ENCODE assay signal across 11 cellular contexts in genomic region chr1:230083746-230084407, GRCh38. TPM values are rescaled to one million over a fixed set of nuclear protein-coding genes. Genes with fewer than 3 reads are reported as not detected.
A peak's percentile ranks its signal among the peaks of the same experiment; 100 is the strongest.
DNase-seq lines count a peak whose midpoint lies in the region; ATAC-seq and TF ChIP-seq lines count a peak whose summit lies in the region.
"Had no signal": no experiment of that assay in that cellular context is flagged by ENCODE, and none has a peak within 500 bp of the region (broad histone marks: within the 10 kb centered on the region; RNA-seq: fewer than 3 reads in every experiment).

No MANE protein-coding gene starts in this region.

- peaks cover 100% of the 10 kb centered on the region for H3K79me2 ChIP-seq in MM.1S (ENCODE audit: low read length)

- TF ChIP-seq CTCF in MM.1S (IDR thresholded peaks at IDR 0.05; ENCODE audit: low read length) (no peak), brain (conservative IDR thresholded peaks at IDR 0.05) (no peak)

- no peaks in the 10 kb centered on the region for H3K9me2 ChIP-seq in MM.1S (replicated peaks; ENCODE audit: insufficient read depth, low read length)

- H3K27ac Mint-ChIP-seq in brain, result peak overlapping the region; percentile 56 to 85 (median 76)
- peak overlapping the region; percentile 84 to 93 for H3K27ac Mint-ChIP-seq in natural killer cell treated with Interleukin-12 subunit alpha and Interleukin-12 subunit beta and Interleukin-15 and Interleukin-18, amount 100 ng/mL, for 72 hours

- no peak overlapping the region for H2AFZ ChIP-seq in MM.1S (ENCODE audit: low read length)

- H4K20me1 ChIP-seq in BLaER1, result peaks cover 100% of the 10 kb centered on the region
- H4K20me1 ChIP-seq in MM.1S (ENCODE audit: insufficient read depth, low read length), result no peaks in the 10 kb centered on the region

- DNase-seq in MM.1S, result no peak
- DNase-seq in natural killer cell treated with Interleukin-12 subunit alpha and Interleukin-12 subunit beta and Interleukin-15 and Interleukin-18, amount 100 ng/mL, for 72 hours (ENCODE audit: low spot score), result no peak
- no peak for DNase-seq in cerebellum (ENCODE audit: low spot score)
- DNase-seq in T-helper 9 cell, result no peak
- DNase-seq in HK-2 (ENCODE audit: unreplicated experiment), result no peak
- DNase-seq: DMS 273 treated with DMSO at 0.1 percent for 48 hours, NCI-H774 had no signal

- H3K4me2 ChIP-seq in BLaER1 (peak overlapping the region; percentile 78), MM.1S (ENCODE audit: low read depth, low read length) (peak overlapping the region; percentile 53)

- H3K4me1 Mint-ChIP-seq in brain, result peaks cover 86% of the 10 kb centered on the region
- peaks cover 49 to 63% of the 10 kb centered on the region in 2 donors for H3K4me1 Mint-ChIP-seq in natural killer cell treated with Interleukin-12 subunit alpha and Interleukin-12 subunit beta and Interleukin-15 and Interleukin-18, amount 100 ng/mL, for 72 hours (ENCODE audit: low read depth in 2 of 2)

- H3K4me3 ChIP-seq in BLaER1 (0 out of 2 replicates have a peak overlapping the region, but pooled peaks have one; percentile 24), MM.1S (ENCODE audit: low read length) (peak overlapping the region; percentile 15; the same call in 1 of the 2 replicates)

- H3K27me3 Mint-ChIP-seq in brain, result peaks cover 3% of the 10 kb centered on the region
- H3K27me3 Mint-ChIP-seq in natural killer cell treated with Interleukin-12 subunit alpha and Interleukin-12 subunit beta and Interleukin-15 and Interleukin-18, amount 100 ng/mL, for 72 hours, result no peaks in the 10 kb centered on the region

- H3K4me1 ChIP-seq in BLaER1 (peaks cover 98% of the 10 kb centered on the region), MM.1S (ENCODE audit: low read length) (peaks cover 25% of the 10 kb centered on the region)

- peak overlapping the region; percentile 55; the same call in 1 of the 2 replicates for H3K27ac ChIP-seq in BLaER1
- peak overlapping the region; percentile 72 for H3K27ac ChIP-seq in MM.1S (ENCODE audit: low read length)

- peaks cover 13% of the 10 kb centered on the region; the same call in 1 of the 2 replicates for H3F3A ChIP-seq in MM.1S (ENCODE audit: insufficient read depth, low read length)

- H3K36me3 Mint-ChIP-seq in brain, result peaks cover 22% of the 10 kb centered on the region
- H3K36me3 Mint-ChIP-seq in natural killer cell treated with Interleukin-12 subunit alpha and Interleukin-12 subunit beta and Interleukin-15 and Interleukin-18, amount 100 ng/mL, for 72 hours, result peaks cover 7% of the 10 kb centered on the region

- H3K27me3 ChIP-seq in BLaER1 (no peaks in the 10 kb centered on the region), MM.1S (replicated peaks; ENCODE audit: insufficient read depth, low read length) (no peaks in the 10 kb centered on the region)

- H3K9me3 Mint-ChIP-seq in brain, result peaks cover 0 to 15% (median 4%) of the 10 kb centered on the region in 5 experiments
- H3K9me3 Mint-ChIP-seq in natural killer cell treated with Interleukin-12 subunit alpha and Interleukin-12 subunit beta and Interleukin-15 and Interleukin-18, amount 100 ng/mL, for 72 hours, result peaks cover 7% of the 10 kb centered on the region

- H3K9me3 ChIP-seq in BLaER1 (0 out of 2 replicates have a peak, but pooled peaks cover 7% of the 10 kb centered on the region), MM.1S (replicated peaks; ENCODE audit: insufficient read depth, low read length) (no peaks in the 10 kb centered on the region)

- ATAC-seq in natural killer cell treated with Interleukin-12 subunit alpha and Interleukin-12 subunit beta and Interleukin-15 and Interleukin-18, amount 100 ng/mL, for 72 hours, result peak in 1 of 2 donors; percentile 8
- ATAC-seq in HG03457 (IDR thresholded peaks at IDR 0.05; ENCODE audit: unreplicated experiment), result no peak

- H3K36me3 ChIP-seq in BLaER1 (peaks cover 53% of the 10 kb centered on the region), MM.1S (replicated peaks; ENCODE audit: insufficient read depth, low read length) (no peaks in the 10 kb centered on the region)

- H3K9ac ChIP-seq in BLaER1 (peak overlapping the region; percentile 61; the same call in 1 of the 2 replicates), MM.1S (ENCODE audit: low read length) (peak overlapping the region; percentile 44)

- H3K4me3 Mint-ChIP-seq in brain, result peak overlapping the region in 1 of 5 experiments; percentile 54
- H3K4me3 Mint-ChIP-seq in natural killer cell treated with Interleukin-12 subunit alpha and Interleukin-12 subunit beta and Interleukin-15 and Interleukin-18, amount 100 ng/mL, for 72 hours, result peak overlapping the region; percentile 76
- H3K4me3 Mint-ChIP-seq: neural crest cell had no signal

RNA-seq across cellular contexts. Expression of gene GALNT2, which starts 16.8 kb away (rescaled TPM):
- 25.3 TPM for polyA plus RNA-seq in brain (ENCODE audit: insufficient read depth, low read depth, low replicate concordance)
- total RNA-seq in natural killer cell treated with Interleukin-12 subunit alpha and Interleukin-12 subunit beta and Interleukin-15 and Interleukin-18, amount 100 ng/mL, for 72 hours, result 10 to 100 TPM; 37.7 to 51.5 TPM
- total RNA-seq in cerebellum, result 42.6 TPM
